In genomic region chr19:31745731-31746130, GRCh38 we compare ENCODE assay signal across 33 cellular contexts.
"Had no signal": no experiment of that assay in that cellular context is flagged by ENCODE, and none has a peak within 500 bp of the region (broad histone marks: within the 10 kb centered on the region; RNA-seq: fewer than 3 reads in every experiment).

No MANE protein-coding gene starts in this region.

- H3K4me3 ChIP-seq: ascending aorta, cardiac muscle cell had no signal

- H3K27ac ChIP-seq: ascending aorta, cardiac muscle cell, WERI-Rb-1 had no signal

- DNase-seq: activated CD4-positive, alpha-beta memory T cell treated with anti-CD3 and anti-CD28 coated beads, Interleukin-2, amount 10 ng/mL, durations not matched to agents 7 days and 5 days; activated CD4-positive, alpha-beta T cell treated with anti-CD3 and anti-CD28 coated beads for 1 hour; activated CD4-positive, alpha-beta T cell treated with anti-CD3 and anti-CD28 coated beads for 36 hours; activated CD4-positive, alpha-beta T cell treated with anti-CD3 and anti-CD28 coated beads for 48 hours; activated CD4-positive, alpha-beta T cell treated with anti-CD3 and anti-CD28 coated beads, Interleukin-2, amount 10 ng/mL, durations not matched to agents 7 days and 5 days; activated CD4-positive, alpha-beta T cell treated with anti-CD3 and anti-CD28 coated beads, Interleukin-2, amount 50 U/mL, for 48 hours; activated CD4-positive, CD25-positive, alpha-beta regulatory T cell; activated CD8-positive, alpha-beta memory T cell treated with anti-CD3 and anti-CD28 coated beads for 24 hours; activated CD8-positive, alpha-beta memory T cell treated with anti-CD3 and anti-CD28 coated beads, Interleukin-2, amount 10 ng/mL, durations not matched to agents 7 days and 5 days; activated CD8-positive, alpha-beta memory T cell treated with anti-CD3 and anti-CD28 coated beads, Interleukin-2, amount 50 U/mL, for 48 hours; activated CD8-positive, alpha-beta T cell treated with anti-CD3 and anti-CD28 coated beads, Interleukin-2, amount 10 ng/mL, durations not matched to agents 7 days and 5 days; activated effector memory CD4-positive, alpha-beta T cell treated with Interleukin-2 at 50 U/mL for 16 hours; activated gamma-delta T cell; activated naive CD4-positive, alpha-beta T cell treated with anti-CD3 and anti-CD28 coated beads, Interleukin-2, amount 10 ng/mL, durations not matched to agents 7 days and 5 days; activated naive CD4-positive, alpha-beta T cell treated with Interleukin-2 at 50 U/mL for 16 hours; activated naive CD8-positive, alpha-beta T cell treated with anti-CD3 and anti-CD28 coated beads, Interleukin-2, amount 10 ng/mL, durations not matched to agents 7 days and 5 days; activated naive CD8-positive, alpha-beta T cell treated with anti-CD3 and anti-CD28 coated beads, Interleukin-2, amount 50 U/mL, for 24 hours; activated T-cell treated with anti-CD3 and anti-CD28 coated beads, Interleukin-2, amount 50 U/mL, for 24 hours; activated T-cell treated with anti-CD3 and anti-CD28 coated beads, Interleukin-2, amount 50 U/mL, for 48 hours; amygdala; anterior cingulate cortex; caudate nucleus; cerebellar nuclear complex; T-helper 1 cell; T-helper 2 cell; T-helper 9 cell; WERI-Rb-1 had no signal

- ATAC-seq: activated CD4-positive, alpha-beta T cell treated with anti-CD3 and anti-CD28 coated beads for 36 hours; activated CD4-positive, CD25-positive, alpha-beta regulatory T cell treated with anti-CD3 and anti-CD28 coated beads, Interleukin-2, amount 50 U/mL, for 24 hours; activated CD8-positive, alpha-beta memory T cell treated with anti-CD3 and anti-CD28 coated beads, Interleukin-2, amount 10 ng/mL, durations not matched to agents 7 days and 5 days; activated CD8-positive, alpha-beta T cell treated with anti-CD3 and anti-CD28 coated beads, Interleukin-2, amount 10 ng/mL, durations not matched to agents 7 days and 5 days; activated naive CD8-positive, alpha-beta T cell treated with anti-CD3 and anti-CD28 coated beads, Interleukin-2, amount 50 U/mL, for 24 hours; WTC11 had no signal

- H3K27me3 ChIP-seq: ascending aorta, cardiac muscle cell had no signal

- H3K9me3 ChIP-seq: ascending aorta had no signal

- H3K4me1 ChIP-seq: ascending aorta had no signal

- FAIRE-seq: bronchial epithelial cell, TTC549 had no signal

- H3K36me3 ChIP-seq: ascending aorta, cardiac muscle cell, WERI-Rb-1 had no signal
